In the genomic region with DNA sequence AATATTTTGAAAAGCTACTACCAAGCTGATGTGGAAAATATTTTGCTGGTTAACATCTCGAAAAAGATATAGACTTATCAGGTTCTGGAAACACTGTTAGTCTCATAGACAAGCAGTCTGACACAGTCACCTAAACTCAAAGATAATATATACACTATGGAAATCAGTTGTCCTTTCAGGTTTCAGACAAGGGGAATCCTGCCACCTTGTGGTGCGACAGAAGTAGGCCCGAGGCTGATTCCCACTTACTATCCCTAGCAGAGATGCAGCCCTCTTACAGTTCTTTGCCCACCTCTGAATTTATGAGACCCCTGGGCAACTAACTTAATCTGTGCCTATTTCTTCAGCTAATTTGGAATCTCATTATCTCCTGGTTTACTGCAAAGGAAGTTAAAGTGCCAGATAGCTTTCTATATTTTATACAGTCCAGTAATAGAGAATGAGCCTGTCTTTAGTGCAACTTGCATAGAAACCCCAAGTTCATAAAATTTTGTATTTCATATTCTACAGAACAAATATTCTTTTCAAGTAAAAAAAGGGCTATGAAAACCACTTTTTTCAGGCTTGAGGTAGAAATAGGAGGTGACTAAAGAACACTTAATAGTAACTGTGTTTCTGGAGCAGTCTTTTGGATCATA, we compare ENCODE assay signal across 8 cellular contexts. TPM values are rescaled to one million over a fixed set of nuclear protein-coding genes. Genes with fewer than 3 reads are reported as not detected.
A peak's percentile ranks its signal among the peaks of the same experiment; 100 is the strongest.
DNase-seq lines count a peak whose midpoint lies in the region; ATAC-seq and TF ChIP-seq lines count a peak whose summit lies in the region.

No MANE protein-coding gene starts in this region.

- no peaks in the 10 kb centered on the region for H3K36me3 Mint-ChIP-seq in natural killer cell treated with Interleukin-12 subunit alpha and Interleukin-12 subunit beta and Interleukin-15 and Interleukin-18, amount 100 ng/mL, for 72 hours

- H3K27me3 ChIP-seq in OCI-LY1 (ENCODE audit: insufficient read depth, low read length) (no peaks in the 10 kb centered on the region), esophagus squamous epithelium (no peaks in the 10 kb centered on the region)

- TF ChIP-seq POLR2A in esophagus squamous epithelium (IDR thresholded peaks at IDR 0.05) = no peak

- H3F3A ChIP-seq in OCI-LY1 (ENCODE audit: insufficient read depth, low read length) = no peaks in the 10 kb centered on the region

- H3K27me3 Mint-ChIP-seq in natural killer cell treated with Interleukin-12 subunit alpha and Interleukin-12 subunit beta and Interleukin-15 and Interleukin-18, amount 100 ng/mL, for 72 hours = no peaks in the 10 kb centered on the region

- DNase-seq in DMS153 (lab: John Stamatoyannopoulos, UW) (peak; percentile 64), activated T-cell treated with anti-CD3 and anti-CD28 coated beads for 4 hours (peak; percentile 52), esophagus squamous epithelium (lab: John Stamatoyannopoulos, UW) (no peak), stromal cell of bone marrow (ENCODE audit: low read depth) (peak; percentile 49)
- DNase-seq in Jurkat, Clone E6-1 (ENCODE audit: low read depth, low spot score) = peak; percentile 58
- peak; percentile 68 for DNase-seq in natural killer cell treated with Interleukin-12 subunit alpha and Interleukin-12 subunit beta and Interleukin-15 and Interleukin-18, amount 100 ng/mL, for 72 hours (ENCODE audit: low spot score)

- no peak overlapping the region for H3K4me3 ChIP-seq in Jurkat, Clone E6-1 (ENCODE audit: low read length)
- H3K4me3 ChIP-seq in OCI-LY1 (ENCODE audit: low read depth, low read length, poor library complexity, severe bottlenecking) (no peak overlapping the region), esophagus squamous epithelium (no peak overlapping the region)

- H3K9me2 ChIP-seq in OCI-LY1 (ENCODE audit: low read depth, low read length) = no peaks in the 10 kb centered on the region

- no peaks in the 10 kb centered on the region for H3K79me2 ChIP-seq in OCI-LY1 (ENCODE audit: insufficient read depth, low read length)

- no peaks in the 10 kb centered on the region for H3K4me1 Mint-ChIP-seq in natural killer cell treated with Interleukin-12 subunit alpha and Interleukin-12 subunit beta and Interleukin-15 and Interleukin-18, amount 100 ng/mL, for 72 hours (ENCODE audit: low read depth in 2 of 2)

- H3K9me3 ChIP-seq in OCI-LY1 (ENCODE audit: low read length) (no peaks in the 10 kb centered on the region), esophagus squamous epithelium (no peaks in the 10 kb centered on the region)

- intact Hi-C loops in esophagus squamous epithelium (cut with DNase I) = loop anchor here (5.0 to 10.0 kb wide), 2 partner anchors 374 to 416 kb away; no protein-coding TSS in a partner anchor

- H3K36me3 ChIP-seq in OCI-LY1 (ENCODE audit: insufficient read depth, low read length) = no peaks in the 10 kb centered on the region
- no peaks in the 10 kb centered on the region for H3K36me3 ChIP-seq in esophagus squamous epithelium

- H4K20me1 ChIP-seq in OCI-LY1 (ENCODE audit: insufficient read depth, low read length) = no peaks in the 10 kb centered on the region

- ATAC-seq in GM21528 (IDR thresholded peaks at IDR 0.05; ENCODE audit: low FRiP score, unreplicated experiment) = peak; percentile 81
- ATAC-seq in natural killer cell treated with Interleukin-12 subunit alpha and Interleukin-12 subunit beta and Interleukin-15 and Interleukin-18, amount 100 ng/mL, for 72 hours = no peak

- H3K4me3 Mint-ChIP-seq in natural killer cell treated with Interleukin-12 subunit alpha and Interleukin-12 subunit beta and Interleukin-15 and Interleukin-18, amount 100 ng/mL, for 72 hours = no peak overlapping the region

- H3K27ac ChIP-seq in OCI-LY1 (ENCODE audit: low read depth, low read length, poor library complexity, severe bottlenecking) (no peak overlapping the region), esophagus squamous epithelium (no peak overlapping the region)

- no peak overlapping the region for H3K27ac Mint-ChIP-seq in natural killer cell treated with Interleukin-12 subunit alpha and Interleukin-12 subunit beta and Interleukin-15 and Interleukin-18, amount 100 ng/mL, for 72 hours

- H3K9ac ChIP-seq in OCI-LY1 (ENCODE audit: low read length) = no peak overlapping the region

- no peak overlapping the region for H3K4me2 ChIP-seq in OCI-LY1 (ENCODE audit: low read length)

- WGBS in esophagus squamous epithelium, 2 donors = 0% methylated on average over 3 of the region's 3 CpGs

- no peaks in the 10 kb centered on the region for H3K9me3 Mint-ChIP-seq in natural killer cell treated with Interleukin-12 subunit alpha and Interleukin-12 subunit beta and Interleukin-15 and Interleukin-18, amount 100 ng/mL, for 72 hours

- TF ChIP-seq CTCF in OCI-LY1 (IDR thresholded peaks at IDR 0.05; ENCODE audit: low read length) = peak; percentile 85
- peak; percentile 57 to 86 (median 82) for TF ChIP-seq CTCF in esophagus squamous epithelium (IDR thresholded peaks at IDR 0.05)

- no peak overlapping the region for H2AFZ ChIP-seq in OCI-LY1 (ENCODE audit: low read length)

- no peaks in the 10 kb centered on the region for H3K4me1 ChIP-seq in OCI-LY1 (ENCODE audit: insufficient read depth, low read length, severe bottlenecking)
- peaks cover 0 to 5% (median 0%) of the 10 kb centered on the region in 3 donors for H3K4me1 ChIP-seq in esophagus squamous epithelium

RNA-seq across cellular contexts. Expression of a gene that starts 16.9 kb away (rescaled TPM):
- 60.9 TPM for polyA plus RNA-seq in Jurkat, Clone E6-1 (2012; ENCODE audit: insufficient read depth, insufficient read length)
- 10 to 100 TPM in 3 of 4 donors, 1 to 10 TPM in 1; 4.6 to 27.7 (median 19.0) TPM for total RNA-seq in esophagus squamous epithelium
- total RNA-seq in natural killer cell treated with Interleukin-12 subunit alpha and Interleukin-12 subunit beta and Interleukin-15 and Interleukin-18, amount 100 ng/mL, for 72 hours = 10 to 100 TPM; 24.3 to 38.3 TPM

RNA-seq across cellular contexts. Expression of a gene that starts 17.1 kb away (rescaled TPM):
- polyA plus RNA-seq in Jurkat, Clone E6-1 (2012; ENCODE audit: insufficient read depth, insufficient read length) = 134 TPM
- total RNA-seq in esophagus squamous epithelium = 10 to 100 TPM; 14.5 to 37.6 (median 29.4) TPM
- 10 to 100 TPM; 48.8 to 73.7 TPM for total RNA-seq in natural killer cell treated with Interleukin-12 subunit alpha and Interleukin-12 subunit beta and Interleukin-15 and Interleukin-18, amount 100 ng/mL, for 72 hours

RNA-seq across cellular contexts. Expression of a gene that starts 31.0 kb away (rescaled TPM):
- 61.9 TPM for polyA plus RNA-seq in Jurkat, Clone E6-1 (2012; ENCODE audit: insufficient read depth, insufficient read length)
- total RNA-seq in esophagus squamous epithelium = 10 to 100 TPM; 24.8 to 51.9 (median 32.0) TPM
- 10 to 100 TPM; 45.8 to 50.7 TPM for total RNA-seq in natural killer cell treated with Interleukin-12 subunit alpha and Interleukin-12 subunit beta and Interleukin-15 and Interleukin-18, amount 100 ng/mL, for 72 hours

RNA-seq across cellular contexts. Expression of a gene that starts 59.4 kb away (rescaled TPM):
- not detected for polyA plus RNA-seq in Jurkat, Clone E6-1 (2012; ENCODE audit: insufficient read depth, insufficient read length)
- under 1 TPM in 2 of 4 donors, not detected in 2; 0.09 to 0.19 TPM for total RNA-seq in esophagus squamous epithelium
- not detected for total RNA-seq in natural killer cell treated with Interleukin-12 subunit alpha and Interleukin-12 subunit beta and Interleukin-15 and Interleukin-18, amount 100 ng/mL, for 72 hours
